12 cellular contexts compared by ENCODE assay signal in genomic region chr10:99859585-99859984, GRCh38.
A peak's percentile ranks its signal among the peaks of the same experiment; 100 is the strongest.
DNase-seq lines count a peak whose midpoint lies in the region; ATAC-seq, FAIRE-seq and TF ChIP-seq lines count a peak whose summit lies in the region.
"Had no signal": no experiment of that assay in that cellular context is flagged by ENCODE, and none has a peak within 500 bp of the region (broad histone marks: within the 10 kb centered on the region; RNA-seq: fewer than 3 reads in every experiment).

No MANE protein-coding gene starts in this region.

- H3K4me2 ChIP-seq in DOHH2 (ENCODE audit: low read length) (no peak overlapping the region), OCI-LY3 (ENCODE audit: low read length) (no peak overlapping the region), endothelial cell of umbilical vein (ENCODE audit: insufficient read depth, low read length) (no peak overlapping the region)

- H3K79me2 ChIP-seq in DOHH2 (ENCODE audit: control insufficient read depth, low read length) (no peaks in the 10 kb centered on the region), OCI-LY3 (ENCODE audit: low read length) (no peaks in the 10 kb centered on the region), endothelial cell of umbilical vein (ENCODE audit: control insufficient read depth, insufficient read depth, low read length) (no peaks in the 10 kb centered on the region)

- no peak overlapping the region for H3K4me3 ChIP-seq in DOHH2 (ENCODE audit: low read length)
- no peak overlapping the region for H3K4me3 ChIP-seq in OCI-LY3 (ENCODE audit: low read length)
- H3K4me3 ChIP-seq in endothelial cell of umbilical vein (replicated peaks in 1 of 3; ENCODE audit: insufficient read depth in 1 of 3, low read depth in 1 of 3, low read length in 3 of 3) = no peak overlapping the region
- no peak overlapping the region for H3K4me3 ChIP-seq in gastrocnemius medialis
- H3K4me3 ChIP-seq: sigmoid colon had no signal

- peaks cover 7% of the 10 kb centered on the region; the same call in 1 of the 2 replicates for H3K4me1 ChIP-seq in DOHH2 (ENCODE audit: control insufficient read depth, low read length)
- no peaks in the 10 kb centered on the region for H3K4me1 ChIP-seq in OCI-LY3 (ENCODE audit: low read length)
- peaks cover 2% of the 10 kb centered on the region for H3K4me1 ChIP-seq in endothelial cell of umbilical vein (ENCODE audit: control insufficient read depth, extremely low read depth, insufficient read depth, low read length)
- H3K4me1 ChIP-seq in gastrocnemius medialis = no peaks in the 10 kb centered on the region
- H3K4me1 ChIP-seq: sigmoid colon had no signal

- BruUV-seq in endothelial cell of umbilical vein (replicated peaks; lab: Mats Ljungman, UMichigan) = no TSS peak

- no peaks in the 10 kb centered on the region for H3F3A ChIP-seq in DOHH2 (ENCODE audit: control insufficient read depth, insufficient read depth)

- DNase-seq in endothelial cell of umbilical vein (ENCODE audit: low read depth, low spot score) (peak; percentile 59), midbrain (lab: John Stamatoyannopoulos, UW) (no peak), gastrocnemius medialis (no peak), AML-193 (lab: John Stamatoyannopoulos, UW) (no peak)
- DNase-seq: cortex of kidney, sigmoid colon had no signal

- H3K36me3 ChIP-seq in DOHH2 (ENCODE audit: control insufficient read depth, low read length) = no peaks in the 10 kb centered on the region
- H3K36me3 ChIP-seq in OCI-LY3 (replicated peaks; ENCODE audit: low read depth, low read length) = no peaks in the 10 kb centered on the region
- H3K36me3 ChIP-seq in endothelial cell of umbilical vein (ENCODE audit: control insufficient read depth in 2 of 2, extremely low read depth in 1 of 2, insufficient read depth in 2 of 2, low read length in 2 of 2) = no peaks in the 10 kb centered on the region
- no peaks in the 10 kb centered on the region for H3K36me3 ChIP-seq in gastrocnemius medialis
- H3K36me3 ChIP-seq: sigmoid colon had no signal

- no peaks in the 10 kb centered on the region for H3K9me3 ChIP-seq in DOHH2 (ENCODE audit: control insufficient read depth, insufficient read depth, low read length)
- H3K9me3 ChIP-seq in OCI-LY3 (ENCODE audit: insufficient read depth, low read length) = no peaks in the 10 kb centered on the region
- no peaks in the 10 kb centered on the region for H3K9me3 ChIP-seq in endothelial cell of umbilical vein (replicated peaks; ENCODE audit: control insufficient read depth, insufficient read depth, low read length)
- H3K9me3 ChIP-seq in gastrocnemius medialis = no peaks in the 10 kb centered on the region
- H3K9me3 ChIP-seq: sigmoid colon had no signal

- no peak for TF ChIP-seq POLR2A in endothelial cell of umbilical vein (IDR thresholded peaks at IDR 0.05; ENCODE audit: low read depth, low read length)
- TF ChIP-seq POLR2A in gastrocnemius medialis (IDR thresholded peaks at IDR 0.05) = no peak

- H2AFZ ChIP-seq in OCI-LY3 (ENCODE audit: low read depth, low read length) (no peak overlapping the region), endothelial cell of umbilical vein (ENCODE audit: low read depth, low read length) (no peak overlapping the region)

- dilution Hi-C loops in endothelial cell of umbilical vein (cut with MboI; ENCODE audit: extremely low pct_ligation_motif_present, low sequenced_read_pairs) = no loop called here

- H3K27ac ChIP-seq in 22Rv1 = no peak overlapping the region
- H3K27ac ChIP-seq in DOHH2 (ENCODE audit: low read depth, low read length) = no peak overlapping the region
- no peak overlapping the region for H3K27ac ChIP-seq in OCI-LY3 (ENCODE audit: low read length)
- no peak overlapping the region for H3K27ac ChIP-seq in endothelial cell of umbilical vein (ENCODE audit: insufficient read depth, low read depth, low read length)
- no peak overlapping the region for H3K27ac ChIP-seq in gastrocnemius medialis
- H3K27ac ChIP-seq: HL-60, sigmoid colon had no signal

- H4K20me1 ChIP-seq in DOHH2 (ENCODE audit: control insufficient read depth, insufficient read depth, low read depth, low read length) (no peaks in the 10 kb centered on the region), OCI-LY3 (ENCODE audit: insufficient read depth, low read length) (no peaks in the 10 kb centered on the region), endothelial cell of umbilical vein (replicated peaks; ENCODE audit: control insufficient read depth, extremely low read depth, insufficient read depth, low read length) (no peaks in the 10 kb centered on the region)

- TF ChIP-seq CTCF in 22Rv1 (IDR thresholded peaks at IDR 0.05) (peak; percentile 66), DOHH2 (IDR thresholded peaks at IDR 0.05; ENCODE audit: low read depth, low read length, poor library complexity, severe bottlenecking) (peak; percentile 65), OCI-LY3 (IDR thresholded peaks at IDR 0.05; ENCODE audit: low read depth, low read length) (peak; percentile 38), endothelial cell of umbilical vein (IDR thresholded peaks at IDR 0.05; ENCODE audit: extremely low read depth in 1 of 2, insufficient read depth in 1 of 2, low read depth in 1 of 2, low read length in 2 of 2) (peak; percentile 37 to 56), gastrocnemius medialis (IDR thresholded peaks at IDR 0.05 in 4 of 5, conservative IDR thresholded peaks at IDR 0.05 in 1 of 5) (no peak)

- POLR2A ChIA-PET in endothelial cell of umbilical vein (lab: Charles Lee) = no interaction called here

- H3K9ac ChIP-seq in OCI-LY3 (ENCODE audit: low read length) (no peak overlapping the region), endothelial cell of umbilical vein (replicated peaks; ENCODE audit: extremely low read depth, insufficient read depth, low read length) (no peak overlapping the region)

- intact Hi-C loops in endothelial cell of umbilical vein (cut with micrococcal nuclease) (no loop called here), gastrocnemius medialis (cut with DNase I; ENCODE audit: low total_unique reads) (no loop called here)

- no peaks in the 10 kb centered on the region for H3K9me2 ChIP-seq in DOHH2 (replicated peaks; ENCODE audit: control insufficient read depth, low read length)

- CTCF ChIA-PET in endothelial cell of umbilical vein (lab: Charles Lee) = interaction anchor here (0.6 to 10.4 kb wide), 20 partner anchors 10 to 1019 kb away, joined by 3 to 67 read pairs (median 4); partner anchors contain the start of gene DNMBP

- in situ Hi-C loops in gastrocnemius medialis (cut with MboI; ENCODE audit: low sequenced_read_pairs in 4 of 4) = no loop called here

- no peak for ATAC-seq in HG02610 (IDR thresholded peaks at IDR 0.05; ENCODE audit: unreplicated experiment)
- ATAC-seq in gastrocnemius medialis = no peak

- H3K27me3 ChIP-seq in DOHH2 (ENCODE audit: control insufficient read depth, low read length) = no peaks in the 10 kb centered on the region
- no peaks in the 10 kb centered on the region for H3K27me3 ChIP-seq in OCI-LY3 (ENCODE audit: low read depth, low read length)
- H3K27me3 ChIP-seq in endothelial cell of umbilical vein (ENCODE audit: control insufficient read depth in 2 of 2, insufficient read depth in 2 of 2, low read length in 2 of 2) = no peaks in the 10 kb centered on the region
- no peaks in the 10 kb centered on the region for H3K27me3 ChIP-seq in gastrocnemius medialis
- H3K27me3 ChIP-seq: sigmoid colon had no signal

- peak; percentile 46 for FAIRE-seq in endothelial cell of umbilical vein (lab: Jason Lieb, UNC)
- FAIRE-seq: keratinocyte had no signal

- no peaks in the 10 kb centered on the region for H3K9me1 ChIP-seq in endothelial cell of umbilical vein (replicated peaks; ENCODE audit: control insufficient read depth, extremely low read depth, insufficient read depth, low read length)

TF ChIP-seq in endothelial cell of umbilical vein, 7 proteins besides CTCF, POLR2A, EP300 and RAD21:
- TF ChIP-seq MYC (IDR thresholded peaks at IDR 0.05; ENCODE audit: low read depth, low read length) (no peak), MAX (IDR thresholded peaks at IDR 0.05; ENCODE audit: insufficient read depth, insufficient read length) (no peak), EZH2 (IDR thresholded peaks at IDR 0.05; ENCODE audit: borderline replicate concordance, low read depth, low read length, severe bottlenecking) (no peak)

Comparison
In these comparisons a context has a peak if more than half of its experiments do, and no peak if none do; other contexts are left out.
1. CTCF ChIP-seq: peak in 22Rv1 (single experiment), DOHH2 (single experiment), OCI-LY3 (single experiment) and endothelial cell of umbilical vein (2 of 2); none in gastrocnemius medialis (0 of 5).